Comparison of ENCODE assay signal across 8 cellular contexts in the genomic region with DNA sequence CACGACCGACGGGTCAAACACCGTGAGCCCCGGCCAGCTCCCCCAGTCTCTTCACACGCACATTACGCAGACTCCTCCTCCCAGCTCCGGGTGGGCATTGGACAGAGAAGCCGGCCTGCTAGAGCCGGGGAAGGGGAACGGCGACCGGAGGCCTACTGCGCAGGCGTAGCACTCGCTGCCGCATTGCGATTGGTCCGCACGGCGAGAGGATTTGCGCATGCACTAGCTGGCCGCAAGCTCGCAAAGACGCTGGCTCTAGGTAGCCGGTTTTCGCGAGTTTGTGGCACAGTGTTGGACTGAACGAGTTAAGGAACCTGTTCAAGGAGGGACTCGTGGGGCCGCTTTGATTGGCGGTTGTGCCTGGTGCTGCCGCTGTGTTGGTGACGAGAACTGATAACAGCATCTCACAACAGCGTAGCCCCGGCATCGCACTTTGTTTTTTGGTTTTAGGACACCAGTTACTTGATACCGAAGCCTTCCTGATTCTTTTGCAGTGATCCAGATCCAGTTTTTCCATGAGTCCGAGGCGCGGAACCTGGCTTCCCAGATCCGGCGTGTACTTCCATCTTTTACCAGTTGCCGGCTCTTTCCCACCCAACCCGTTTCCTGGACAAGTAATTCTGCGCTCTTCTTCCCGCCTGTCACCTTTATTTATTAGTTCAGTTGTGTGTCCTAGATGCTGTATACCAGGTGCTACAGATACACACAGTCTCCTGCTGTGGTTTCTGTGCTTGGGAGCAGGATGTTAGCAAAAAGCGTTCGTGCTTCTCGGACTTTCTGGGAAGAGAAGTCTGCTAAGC. TPM values are rescaled to one million over a fixed set of nuclear protein-coding genes. Genes with fewer than 3 reads are reported as not detected.
A peak's percentile ranks its signal among the peaks of the same experiment; 100 is the strongest.
DNase-seq lines count a peak whose midpoint lies in the region; ATAC-seq lines count a peak whose summit lies in the region.

Gene AIFM1 (minus strand): TSS at position 139 of the 800 bp plus-strand sequence. CDS start 185 bp downstream, outside the sequence.

- peaks cover 9% of the 10 kb centered on the region for H3K36me3 Mint-ChIP-seq in effector memory CD8-positive, alpha-beta T cell (ENCODE audit: insufficient read depth)

- H3K9me3 Mint-ChIP-seq in effector memory CD8-positive, alpha-beta T cell = no peaks in the 10 kb centered on the region

- H3K4me1 Mint-ChIP-seq in effector memory CD8-positive, alpha-beta T cell (ENCODE audit: low read depth in 2 of 2) = peaks cover 9 to 21% of the 10 kb centered on the region in 2 donors

- H3K4me3 Mint-ChIP-seq in effector memory CD8-positive, alpha-beta T cell = peak within 1 kb of the TSS; percentile 81 to 95

- no peaks in the 10 kb centered on the region for H3K27me3 Mint-ChIP-seq in effector memory CD8-positive, alpha-beta T cell

- peak; percentile 85 for ATAC-seq in GM21360 (IDR thresholded peaks at IDR 0.05; ENCODE audit: unreplicated experiment)
- ATAC-seq in effector memory CD8-positive, alpha-beta T cell (replicated peaks) = peak; percentile 91

- peak within 1 kb of the TSS; percentile 81 to 95 for H3K27ac Mint-ChIP-seq in effector memory CD8-positive, alpha-beta T cell

- peak; percentile 89 for DNase-seq in CMK (ENCODE audit: low read depth)
- peak; percentile 95 for DNase-seq in HT1080 (ENCODE audit: low read depth)
- DNase-seq in NOMO-1 treated with DMSO at 0.1 percent for 48 hours (lab: John Stamatoyannopoulos, UW; ENCODE audit: unreplicated experiment) = peak; percentile 82
- peak; percentile 69 to 74 for DNase-seq in activated CD8-positive, alpha-beta memory T cell treated with anti-CD3 and anti-CD28 coated beads for 4 hours (ENCODE audit: low read depth in 2 of 2)
- peak; percentile 79 to 80 (median 80) for DNase-seq in effector memory CD8-positive, alpha-beta T cell
- DNase-seq in medulla oblongata (ENCODE audit: extremely low spot score) = peak; percentile 91
- peak; percentile 73 for DNase-seq in stimulated activated CD8-positive, alpha-beta memory T cell treated with anti-CD3 and anti-CD28 coated beads, Interleukin-12 subunit alpha, Interleukin-12 subunit beta, amount 100 ng/mL, for 1 hour (ENCODE audit: low read depth)

RNA-seq across cellular contexts. Expression of gene AIFM1, which starts in this region (rescaled TPM):
- total RNA-seq in HT1080 (2014; rRNA removed; shearing (Covaris generic)) = 27.0 and 28.3 TPM in 2 replicates
- 26.7 and 30.8 TPM in 2 replicates for polyA plus RNA-seq in HT1080 (2015; cell fraction: cytosol; rRNA removed)
- polyA plus RNA-seq in HT1080 (2015; cell fraction: nucleus; rRNA removed) = 34.4 and 44.5 TPM in 2 replicates

Comparison
In these comparisons a context has a peak if more than half of its experiments do, and no peak if none do; other contexts are left out.
1. Peak in every context shown above with its lines: DNase-seq and ATAC-seq.